In genomic region chr22:41574847-41575381, GRCh38 we compare ENCODE assay signal across 14 cellular contexts. TPM values are rescaled to one million over a fixed set of nuclear protein-coding genes. Genes with fewer than 3 reads are reported as not detected.
DNase-seq lines count a peak whose midpoint lies in the region; ATAC-seq, FAIRE-seq and TF ChIP-seq lines count a peak whose summit lies in the region.
"Had no signal": no experiment of that assay in that cellular context is flagged by ENCODE, and none has a peak within 500 bp of the region (broad histone marks: within the 10 kb centered on the region; RNA-seq: fewer than 3 reads in every experiment).

No MANE protein-coding gene starts in this region.

- H3K4me1 Mint-ChIP-seq in CD4-positive, alpha-beta memory T cell, result no peaks in the 10 kb centered on the region
- H3K4me1 Mint-ChIP-seq: H9 had no signal

- no peak for TF ChIP-seq POLR2A in sigmoid colon (IDR thresholded peaks at IDR 0.05)

- ATAC-seq in left lobe of liver, result peak; percentile 3
- ATAC-seq: activated naive CD4-positive, alpha-beta T cell treated with anti-CD3 and anti-CD28 coated beads, Interleukin-2, amount 50 U/mL, for 72 hours had no signal

- H3K4me3 ChIP-seq in sigmoid colon (no peak overlapping the region), small intestine (ENCODE audit: low read depth in 1 of 2, low read length in 2 of 2) (no peak overlapping the region)
- no peak overlapping the region for H3K4me3 ChIP-seq in CD4-positive, alpha-beta memory T cell (ENCODE audit: low read length in 2 of 2)

- TF ChIP-seq CTCF in sigmoid colon (IDR thresholded peaks at IDR 0.05), result no peak

- CTCF ChIA-PET in CD4-positive, alpha-beta memory T cell (lab: Charles Lee; ENCODE audit: partially characterized antibody), result interaction anchor here (1.3 kb wide), 1 partner anchor 23 kb away, joined by 3 read pairs; no protein-coding TSS in a partner anchor

- DNase-seq in HK-2 (ENCODE audit: unreplicated experiment) (peak; percentile 50), epidermal melanocyte (ENCODE audit: insufficient read length, low spot score) (peak; percentile 5), left lobe of liver (ENCODE audit: low spot score) (no peak), sigmoid colon (peak; percentile 94), HuH-7.5 (ENCODE audit: low spot score) (no peak), small intestine (no peak)
- no peak for DNase-seq in stimulated activated CD4-positive, alpha-beta T cell treated with anti-CD3 and anti-CD28 coated beads, Interleukin-1b, Interleukin-23, amount 100 ng/mL, for 48 hours
- DNase-seq in CD4-positive, alpha-beta memory T cell, result no peak
- DNase-seq: Caco-2, cerebellar nuclear complex, H9, WERI-Rb-1 had no signal

- H3K27me3 ChIP-seq in sigmoid colon (no peaks in the 10 kb centered on the region), small intestine (ENCODE audit: control insufficient read depth in 2 of 2, insufficient read depth in 2 of 2, low read length in 2 of 2) (no peaks in the 10 kb centered on the region)
- H3K27me3 ChIP-seq in CD4-positive, alpha-beta memory T cell (ENCODE audit: insufficient read depth, low read length), result no peaks in the 10 kb centered on the region

- no peak for TF ChIP-seq EP300 in sigmoid colon (IDR thresholded peaks at IDR 0.05)

- no peaks in the 10 kb centered on the region for H3K9me3 ChIP-seq in sigmoid colon
- H3K9me3 ChIP-seq in CD4-positive, alpha-beta memory T cell (ENCODE audit: control insufficient read depth in 1 of 2, low read length in 2 of 2), result no peaks in the 10 kb centered on the region
- H3K9me3 ChIP-seq in small intestine (ENCODE audit: control insufficient read depth, low read depth), result no peaks in the 10 kb centered on the region
- H3K9me3 ChIP-seq: Caco-2 had no signal

- intact Hi-C loops in sigmoid colon (cut with DNase I), result no loop called here
- intact Hi-C loops in CD4-positive, alpha-beta memory T cell (cut with micrococcal nuclease), result no loop called here

- WGBS in sigmoid colon, 2 donors, result 80 to 83% methylated on average over 26 of the region's 26 CpGs
- whole genome bisulfite sequencing in small intestine, 3 donors, result 72 to 79% (median 77%) methylated on average over 25 to 26 of the region's 26 CpGs

- H3K27ac ChIP-seq in sigmoid colon, result peak overlapping the region; percentile 34 to 79 (median 66)
- H3K27ac ChIP-seq in CD4-positive, alpha-beta memory T cell (ENCODE audit: low read depth, low read length), result no peak overlapping the region
- no peak overlapping the region for H3K27ac ChIP-seq in small intestine (ENCODE audit: low read depth in 1 of 2, low read length in 1 of 2)
- H3K27ac ChIP-seq: WERI-Rb-1 had no signal

- peaks cover 4 to 27% of the 10 kb centered on the region in 2 donors for H3K36me3 Mint-ChIP-seq in CD4-positive, alpha-beta memory T cell
- H3K36me3 Mint-ChIP-seq: activated naive CD4-positive, alpha-beta T cell treated with anti-CD3 and anti-CD28 coated beads, Interleukin-2, amount 50 U/mL, for 72 hours had no signal

- peaks cover 0 to 13% (median 12%) of the 10 kb centered on the region in 4 donors for H3K4me1 ChIP-seq in sigmoid colon
- H3K4me1 ChIP-seq in CD4-positive, alpha-beta memory T cell (ENCODE audit: insufficient read depth, low read length), result no peaks in the 10 kb centered on the region
- no peaks in the 10 kb centered on the region for H3K4me1 ChIP-seq in small intestine (ENCODE audit: control insufficient read depth in 2 of 2, insufficient read depth in 1 of 2, low read depth in 1 of 2, low read length in 1 of 2)
- H3K4me1 ChIP-seq: Caco-2 had no signal

- no peak overlapping the region for H3K27ac Mint-ChIP-seq in CD4-positive, alpha-beta memory T cell
- H3K27ac Mint-ChIP-seq: activated naive CD4-positive, alpha-beta T cell treated with anti-CD3 and anti-CD28 coated beads, Interleukin-2, amount 50 U/mL, for 72 hours; stimulated activated naive CD8-positive, alpha-beta T cell treated with anti-CD3 and anti-CD28 coated beads, Interleukin-15, Interleukin-2, amounts not matched to agents 100 ng/mL and 50 ng/mL, for 24 hours had no signal

- FAIRE-seq in small intestine (lab: Jason Lieb, UNC), result no peak

- no peaks in the 10 kb centered on the region for H3K9me3 Mint-ChIP-seq in CD4-positive, alpha-beta memory T cell
- H3K9me3 Mint-ChIP-seq: activated naive CD4-positive, alpha-beta T cell treated with anti-CD3 and anti-CD28 coated beads, Interleukin-2, amount 50 U/mL, for 72 hours; H9; stimulated activated naive CD8-positive, alpha-beta T cell treated with anti-CD3 and anti-CD28 coated beads, Interleukin-15, Interleukin-2, amounts not matched to agents 100 ng/mL and 50 ng/mL, for 24 hours had no signal

- no peak overlapping the region for H3K4me3 Mint-ChIP-seq in CD4-positive, alpha-beta memory T cell
- H3K4me3 Mint-ChIP-seq: H9; stimulated activated naive CD8-positive, alpha-beta T cell treated with anti-CD3 and anti-CD28 coated beads, Interleukin-15, Interleukin-2, amounts not matched to agents 100 ng/mL and 50 ng/mL, for 24 hours had no signal

- POLR2A ChIA-PET in CD4-positive, alpha-beta memory T cell (lab: Charles Lee; ENCODE audit: partially characterized antibody), result no interaction called here

- H3K27me3 Mint-ChIP-seq in CD4-positive, alpha-beta memory T cell, result no peaks in the 10 kb centered on the region
- H3K27me3 Mint-ChIP-seq: stimulated activated naive CD8-positive, alpha-beta T cell treated with anti-CD3 and anti-CD28 coated beads, Interleukin-15, Interleukin-2, amounts not matched to agents 100 ng/mL and 50 ng/mL, for 24 hours had no signal

- H3K36me3 ChIP-seq in sigmoid colon (peaks cover 7 to 34% (median 15%) of the 10 kb centered on the region in 4 donors), small intestine (ENCODE audit: control insufficient read depth in 2 of 2, insufficient read depth in 2 of 2, low read length in 2 of 2) (peaks cover 0 to 10% of the 10 kb centered on the region in 2 donors)
- peaks cover 11% of the 10 kb centered on the region for H3K36me3 ChIP-seq in CD4-positive, alpha-beta memory T cell (ENCODE audit: insufficient read depth, low read length)

RNA-seq across cellular contexts. Expression of gene CSDC2, which starts 14.1 kb away (rescaled TPM):
- total RNA-seq in left lobe of liver (0.88 TPM), sigmoid colon (10 to 100 TPM in 2 of 4 donors, 1 to 10 TPM in 2; 6.4 to 19.9 (median 10.6) TPM)
- polyA plus RNA-seq in sigmoid colon (1 to 10 TPM in 1 of 3 donors, under 1 TPM in 2; 0.46 to 1.2 (median 0.60) TPM), small intestine (1 to 10 TPM in 2 of 3 donors, under 1 TPM in 1; 0.45 to 2.7 (median 2.1) TPM)
- total RNA-seq in CD4-positive, alpha-beta memory T cell, result not detected
- polyA plus RNA-seq in CD4-positive, alpha-beta memory T cell, result not detected
- total RNA-seq: activated naive CD4-positive, alpha-beta T cell treated with anti-CD3 and anti-CD28 coated beads, Interleukin-2, amount 50 U/mL, for 72 hours had no signal

RNA-seq across cellular contexts. Expression of gene PMM1, which starts 14.7 kb away (rescaled TPM):
- total RNA-seq in left lobe of liver (51.8 TPM), sigmoid colon (10 to 100 TPM; 35.0 to 58.9 (median 43.6) TPM)
- polyA plus RNA-seq in sigmoid colon (100 to 1,000 TPM in 1 of 3 donors, 10 to 100 TPM in 2; 52.4 to 102 (median 67.3) TPM), small intestine (100 to 1,000 TPM in 2 of 3 donors, 10 to 100 TPM in 1; 45.5 to 125 (median 122) TPM)
- 10 to 100 TPM; 31.7 to 32.9 TPM for total RNA-seq in CD4-positive, alpha-beta memory T cell
- polyA plus RNA-seq in CD4-positive, alpha-beta memory T cell, result 10 to 100 TPM; 32.0 to 45.7 TPM

RNA-seq across cellular contexts. Expression of gene POLR3H, which starts 30.6 kb away (rescaled TPM):
- total RNA-seq in left lobe of liver, result 22.5 TPM
- total RNA-seq in sigmoid colon, result 10 to 100 TPM; 10.3 to 14.4 (median 12.2) TPM
- 10 to 100 TPM in 1 of 3 donors, 1 to 10 TPM in 2; 4.6 to 19.7 (median 7.2) TPM for polyA plus RNA-seq in sigmoid colon
- total RNA-seq in CD4-positive, alpha-beta memory T cell, result 10 to 100 TPM; 43.6 to 43.7 TPM
- 10 to 100 TPM; 20.7 to 21.8 TPM for polyA plus RNA-seq in CD4-positive, alpha-beta memory T cell
- 10 to 100 TPM in 1 of 3 donors, 1 to 10 TPM in 2; 2.7 to 18.2 (median 7.8) TPM for polyA plus RNA-seq in small intestine

RNA-seq across cellular contexts. Expression of gene DESI1, which starts 45.9 kb away (rescaled TPM):
- 40.5 TPM for total RNA-seq in left lobe of liver
- total RNA-seq in sigmoid colon, result 10 to 100 TPM; 11.0 to 29.1 (median 16.9) TPM
- polyA plus RNA-seq in sigmoid colon, result 10 to 100 TPM; 10.2 to 19.2 (median 12.5) TPM
- total RNA-seq in CD4-positive, alpha-beta memory T cell, result 10 to 100 TPM; 26.2 to 28.7 TPM
- 10 to 100 TPM in 1 of 2 donors, 1 to 10 TPM in 1; 9.5 to 13.6 TPM for polyA plus RNA-seq in CD4-positive, alpha-beta memory T cell
- 10 to 100 TPM; 16.5 to 21.5 (median 21.3) TPM for polyA plus RNA-seq in small intestine

RNA-seq across cellular contexts. Expression of gene XRCC6, which starts 46.2 kb away (rescaled TPM):
- total RNA-seq in left lobe of liver (65.9 TPM), sigmoid colon (100 to 1,000 TPM; 143 to 220 (median 202) TPM)
- polyA plus RNA-seq in sigmoid colon (100 to 1,000 TPM; 141 to 203 (median 149) TPM), small intestine (100 to 1,000 TPM; 138 to 189 (median 143) TPM)
- total RNA-seq in CD4-positive, alpha-beta memory T cell, result 100 to 1,000 TPM; 174 to 181 TPM
- 100 to 1,000 TPM; 441 to 593 TPM for polyA plus RNA-seq in CD4-positive, alpha-beta memory T cell

Comparison
In these comparisons a context has a peak if more than half of its experiments do, and no peak if none do; other contexts are left out.
1. DNase-seq: peak in HK-2 (single experiment), epidermal melanocyte (single experiment) and sigmoid colon (single experiment); none in left lobe of liver (single experiment), HuH-7.5 (single experiment), stimulated activated CD4-positive, alpha-beta T cell treated with anti-CD3 and anti-CD28 coated beads, Interleukin-1b, Interleukin-23, amount 100 ng/mL, for 48 hours (single experiment), CD4-positive, alpha-beta memory T cell (0 of 5) and small intestine (single experiment).
2. H3K27ac ChIP-seq: peak in sigmoid colon (4 of 4); none in CD4-positive, alpha-beta memory T cell (single experiment) and small intestine (0 of 2).